ENCODE assay signal across 15 cellular contexts in the genomic region with DNA sequence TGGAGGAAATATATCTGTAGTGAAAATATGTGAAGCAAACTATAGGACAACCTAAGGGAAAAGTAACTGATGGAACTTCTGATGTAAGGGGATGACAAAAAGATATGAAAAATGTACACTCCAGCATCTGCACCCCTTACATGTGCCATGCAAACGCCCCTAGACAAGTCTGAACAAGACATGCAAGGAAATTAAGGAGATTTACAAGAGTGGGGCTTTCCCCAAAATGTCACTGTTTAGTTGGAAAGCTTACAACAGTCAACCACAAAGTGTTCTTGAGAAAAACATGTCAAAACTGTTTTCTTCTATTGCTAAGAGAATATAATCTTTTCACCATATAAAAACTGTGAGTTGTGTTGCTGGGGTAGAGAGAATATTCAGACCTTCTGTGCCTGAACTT.
DNase-seq lines count a peak whose midpoint lies in the region; ATAC-seq, FAIRE-seq and TF ChIP-seq lines count a peak whose summit lies in the region.
"Had no signal": no experiment of that assay in that cellular context is flagged by ENCODE, and none has a peak within 500 bp of the region (broad histone marks: within the 10 kb centered on the region; RNA-seq: fewer than 3 reads in every experiment).

No MANE protein-coding gene starts in this region.

- intact Hi-C loops in left lung (cut with DNase I) = no loop called here
- intact Hi-C loops in Calu3 (cut with micrococcal nuclease; ENCODE audit: unreplicated experiment) = no loop called here

- H3K27ac Mint-ChIP-seq in activated T-cell treated with anti-CD3 and anti-CD28 coated beads, Interleukin-2, amount 50 U/mL, for 72 hours = peak overlapping the region; percentile 86
- H3K27ac Mint-ChIP-seq in Calu3 (ENCODE audit: unreplicated experiment) = no peak overlapping the region
- H3K27ac Mint-ChIP-seq: CD8-positive, alpha-beta T cell had no signal

- no peak for FAIRE-seq in GM12891 (lab: Jason Lieb, UNC)

- TF ChIP-seq CTCF in HFF-Myc (IDR thresholded peaks at IDR 0.05; ENCODE audit: low read depth, low read length, missing control alignments) (no peak), left lung (IDR thresholded peaks at IDR 0.05) (no peak), Calu3 (IDR thresholded peaks at IDR 0.05; ENCODE audit: unreplicated experiment) (no peak)

- CTCF ChIA-PET in Calu3 (lab: Charles Lee) = no interaction called here

- H3K9me3 ChIP-seq in left lung = no peaks in the 10 kb centered on the region

- no peaks in the 10 kb centered on the region for H3K4me1 ChIP-seq in left lung

- no peak overlapping the region for H3K27ac ChIP-seq in left lung
- H3K27ac ChIP-seq: RWPE1 had no signal

- H3K36me3 ChIP-seq in left lung = peaks cover 0 to 5% of the 10 kb centered on the region in 2 donors

- no peak for DNase-seq in activated T-cell treated with anti-CD3 and anti-CD28 coated beads, Interleukin-2, amount 50 U/mL, for 72 hours
- no peak for DNase-seq in activated T-cell treated with anti-CD3 and anti-CD28 coated beads, Interleukin-2, amount 50 U/mL, for 1 hour
- DNase-seq in HFF-Myc (ENCODE audit: extremely low read depth, low read depth) = peak; percentile 19
- DNase-seq in astrocyte of the hippocampus (ENCODE audit: low read depth, low spot score) = peak; percentile 7
- DNase-seq in left lung = no peak
- DNase-seq in Calu3 = no peak
- DNase-seq in GM12891 (ENCODE audit: insufficient read length, low spot score) = no peak
- DNase-seq: CD8-positive, alpha-beta T cell; HCEC 1CT; Karpas-422; MM.1S; NCI-H1105; NCI-H187; NCI-H446 had no signal

- H3K27me3 ChIP-seq in left lung = no peaks in the 10 kb centered on the region

- H3K9me3 Mint-ChIP-seq in activated T-cell treated with anti-CD3 and anti-CD28 coated beads, Interleukin-2, amount 50 U/mL, for 72 hours = no peaks in the 10 kb centered on the region
- H3K9me3 Mint-ChIP-seq in Calu3 (ENCODE audit: low read depth, unreplicated experiment) = no peaks in the 10 kb centered on the region
- H3K9me3 Mint-ChIP-seq: CD8-positive, alpha-beta T cell had no signal

- BruUV-seq in Calu3 (replicated peaks; lab: Mats Ljungman, UMichigan) = no TSS peak

- peaks cover 0 to 6% of the 10 kb centered on the region in 2 donors for H3K36me3 Mint-ChIP-seq in activated T-cell treated with anti-CD3 and anti-CD28 coated beads, Interleukin-2, amount 50 U/mL, for 72 hours (ENCODE audit: insufficient read depth in 2 of 2)
- H3K36me3 Mint-ChIP-seq in Calu3 (ENCODE audit: insufficient read depth, unreplicated experiment) = no peaks in the 10 kb centered on the region

- H3K4me3 ChIP-seq in HFF-Myc (replicated peaks; ENCODE audit: low read depth, low read length) = no peak overlapping the region
- no peak overlapping the region for H3K4me3 ChIP-seq in left lung

- peak overlapping the region in 1 of 2 donors; percentile 30 for H3K4me3 Mint-ChIP-seq in activated T-cell treated with anti-CD3 and anti-CD28 coated beads, Interleukin-2, amount 50 U/mL, for 72 hours
- no peak overlapping the region for H3K4me3 Mint-ChIP-seq in Calu3 (ENCODE audit: low read depth, unreplicated experiment)
- H3K4me3 Mint-ChIP-seq: CD8-positive, alpha-beta T cell had no signal

- H3K27me3 Mint-ChIP-seq in activated T-cell treated with anti-CD3 and anti-CD28 coated beads, Interleukin-2, amount 50 U/mL, for 72 hours (ENCODE audit: low read depth) = no peaks in the 10 kb centered on the region
- H3K27me3 Mint-ChIP-seq in Calu3 (ENCODE audit: unreplicated experiment) = no peaks in the 10 kb centered on the region

- H3K4me1 Mint-ChIP-seq in activated T-cell treated with anti-CD3 and anti-CD28 coated beads, Interleukin-2, amount 50 U/mL, for 72 hours (ENCODE audit: low read depth) = peaks cover 11% of the 10 kb centered on the region
- H3K4me1 Mint-ChIP-seq in Calu3 (ENCODE audit: low read depth, unreplicated experiment) = no peaks in the 10 kb centered on the region

- ATAC-seq in activated T-cell treated with anti-CD3 and anti-CD28 coated beads, Interleukin-2, amount 50 U/mL, for 72 hours (replicated peaks in 1 of 2) = peak; percentile 62 to 76
- peak; percentile 36 for ATAC-seq in left lung
- ATAC-seq: CD8-positive, alpha-beta T cell had no signal

- TF ChIP-seq POLR2A in GM12891 (IDR thresholded peaks at IDR 0.05; ENCODE audit: low read depth, low read length) = no peak

TF ChIP-seq in GM12891, 5 proteins besides CTCF, POLR2A, EP300 and RAD21:
- TF ChIP-seq TAF1 (IDR thresholded peaks at IDR 0.05; ENCODE audit: low read depth, low read length) (no peak), POU2F2 (IDR thresholded peaks at IDR 0.05; ENCODE audit: low read depth, low read length) (no peak), POLR2AphosphoS5 (IDR thresholded peaks at IDR 0.05; ENCODE audit: low read depth, low read length) (no peak), PAX5 (IDR thresholded peaks at IDR 0.05; ENCODE audit: insufficient read depth, low read length, severe bottlenecking) (no peak), SPI1 (IDR thresholded peaks at IDR 0.05; ENCODE audit: low read depth, low read length) (no peak)

Comparison
In these comparisons a context has a peak if more than half of its experiments do, and no peak if none do; other contexts are left out.
1. DNase-seq: peak in HFF-Myc (single experiment) and astrocyte of the hippocampus (single experiment); none in activated T-cell treated with anti-CD3 and anti-CD28 coated beads, Interleukin-2, amount 50 U/mL, for 72 hours (0 of 2), activated T-cell treated with anti-CD3 and anti-CD28 coated beads, Interleukin-2, amount 50 U/mL, for 1 hour (single experiment), left lung (0 of 2), Calu3 (single experiment) and GM12891 (single experiment).